ENCODE assay signal across 1 cellular context in the genomic region with DNA sequence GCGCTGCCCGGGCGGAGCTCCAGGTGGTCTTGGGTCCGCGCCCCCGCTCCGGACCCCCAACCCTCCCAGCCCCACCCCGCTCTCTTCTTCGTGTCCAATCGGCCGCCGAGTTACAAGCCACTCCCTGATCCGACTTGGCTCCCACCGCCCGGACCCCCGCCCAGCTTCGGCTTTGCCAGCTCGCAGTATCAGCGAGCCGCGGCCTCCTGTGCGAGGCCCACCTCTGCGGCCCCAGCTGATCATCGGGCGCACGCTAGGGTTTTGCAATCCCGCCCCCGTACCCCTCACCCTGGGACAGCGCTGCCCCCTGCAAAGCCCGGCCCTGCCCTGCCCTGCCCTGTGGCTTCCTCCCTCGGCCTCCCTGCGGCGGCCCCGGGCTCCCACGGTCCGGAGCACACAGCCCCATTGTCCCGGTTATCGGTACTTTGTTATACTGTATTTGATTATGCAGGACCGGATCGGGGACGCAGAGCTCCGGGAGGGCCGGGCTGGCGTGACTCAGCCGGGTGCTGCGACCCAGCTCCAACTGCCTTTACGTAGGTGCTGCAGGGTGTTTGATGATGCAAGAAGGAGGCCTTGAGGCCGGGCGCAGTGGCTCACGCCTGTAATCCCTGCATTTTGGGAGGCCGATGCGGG.
TF ChIP-seq lines count a peak whose summit lies in the region.

No MANE protein-coding gene starts in this region.

TF ChIP-seq in WTC11, 78 proteins besides CTCF, POLR2A, EP300 and RAD21 (continued from another document and continues in another):
- TF ChIP-seq, protein P1, sequence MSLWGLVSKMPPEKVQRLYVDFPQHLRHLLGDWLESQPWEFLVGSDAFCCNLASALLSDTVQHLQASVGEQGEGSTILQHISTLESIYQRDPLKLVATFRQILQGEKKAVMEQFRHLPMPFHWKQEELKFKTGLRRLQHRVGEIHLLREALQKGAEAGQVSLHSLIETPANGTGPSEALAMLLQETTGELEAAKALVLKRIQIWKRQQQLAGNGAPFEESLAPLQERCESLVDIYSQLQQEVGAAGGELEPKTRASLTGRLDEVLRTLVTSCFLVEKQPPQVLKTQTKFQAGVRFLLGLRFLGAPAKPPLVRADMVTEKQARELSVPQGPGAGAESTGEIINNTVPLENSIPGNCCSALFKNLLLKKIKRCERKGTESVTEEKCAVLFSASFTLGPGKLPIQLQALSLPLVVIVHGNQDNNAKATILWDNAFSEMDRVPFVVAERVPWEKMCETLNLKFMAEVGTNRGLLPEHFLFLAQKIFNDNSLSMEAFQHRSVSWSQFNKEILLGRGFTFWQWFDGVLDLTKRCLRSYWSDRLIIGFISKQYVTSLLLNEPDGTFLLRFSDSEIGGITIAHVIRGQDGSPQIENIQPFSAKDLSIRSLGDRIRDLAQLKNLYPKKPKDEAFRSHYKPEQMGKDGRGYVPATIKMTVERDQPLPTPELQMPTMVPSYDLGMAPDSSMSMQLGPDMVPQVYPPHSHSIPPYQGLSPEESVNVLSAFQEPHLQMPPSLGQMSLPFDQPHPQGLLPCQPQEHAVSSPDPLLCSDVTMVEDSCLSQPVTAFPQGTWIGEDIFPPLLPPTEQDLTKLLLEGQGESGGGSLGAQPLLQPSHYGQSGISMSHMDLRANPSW (CRISPR knock-in tag; conservative IDR thresholded peaks at IDR 0.05; ENCODE audit: low read depth): no peak
- no peak for TF ChIP-seq SMAD4 (CRISPR knock-in tag; IDR thresholded peaks at IDR 0.05)
- peak; percentile 84 for TF ChIP-seq FOXP1 (CRISPR knock-in tag; IDR thresholded peaks at IDR 0.05; ENCODE audit: borderline replicate concordance)
- no peak for TF ChIP-seq ZNF425 (CRISPR knock-in tag; conservative IDR thresholded peaks at IDR 0.05)
- no peak for TF ChIP-seq ATF6 (CRISPR knock-in tag; IDR thresholded peaks at IDR 0.05)
- TF ChIP-seq TEAD1 (CRISPR knock-in tag; IDR thresholded peaks at IDR 0.05): 0 out of 2 replicates have a peak, but pooled peaks have one; percentile 11
- no peak for TF ChIP-seq TEAD4 (CRISPR knock-in tag; IDR thresholded peaks at IDR 0.05)
- TF ChIP-seq, protein P2, sequence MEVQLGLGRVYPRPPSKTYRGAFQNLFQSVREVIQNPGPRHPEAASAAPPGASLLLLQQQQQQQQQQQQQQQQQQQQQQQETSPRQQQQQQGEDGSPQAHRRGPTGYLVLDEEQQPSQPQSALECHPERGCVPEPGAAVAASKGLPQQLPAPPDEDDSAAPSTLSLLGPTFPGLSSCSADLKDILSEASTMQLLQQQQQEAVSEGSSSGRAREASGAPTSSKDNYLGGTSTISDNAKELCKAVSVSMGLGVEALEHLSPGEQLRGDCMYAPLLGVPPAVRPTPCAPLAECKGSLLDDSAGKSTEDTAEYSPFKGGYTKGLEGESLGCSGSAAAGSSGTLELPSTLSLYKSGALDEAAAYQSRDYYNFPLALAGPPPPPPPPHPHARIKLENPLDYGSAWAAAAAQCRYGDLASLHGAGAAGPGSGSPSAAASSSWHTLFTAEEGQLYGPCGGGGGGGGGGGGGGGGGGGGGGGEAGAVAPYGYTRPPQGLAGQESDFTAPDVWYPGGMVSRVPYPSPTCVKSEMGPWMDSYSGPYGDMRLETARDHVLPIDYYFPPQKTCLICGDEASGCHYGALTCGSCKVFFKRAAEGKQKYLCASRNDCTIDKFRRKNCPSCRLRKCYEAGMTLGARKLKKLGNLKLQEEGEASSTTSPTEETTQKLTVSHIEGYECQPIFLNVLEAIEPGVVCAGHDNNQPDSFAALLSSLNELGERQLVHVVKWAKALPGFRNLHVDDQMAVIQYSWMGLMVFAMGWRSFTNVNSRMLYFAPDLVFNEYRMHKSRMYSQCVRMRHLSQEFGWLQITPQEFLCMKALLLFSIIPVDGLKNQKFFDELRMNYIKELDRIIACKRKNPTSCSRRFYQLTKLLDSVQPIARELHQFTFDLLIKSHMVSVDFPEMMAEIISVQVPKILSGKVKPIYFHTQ (CRISPR knock-in tag; IDR thresholded peaks at IDR 0.05): no peak
- peak; percentile 64; the same call in 1 of the 2 replicates for TF ChIP-seq FOXP4 (CRISPR knock-in tag; IDR thresholded peaks at IDR 0.05)
- 0 out of 2 replicates have a peak, but pooled peaks have one; percentile 40 for TF ChIP-seq AFF4 (CRISPR knock-in tag; IDR thresholded peaks at IDR 0.05; ENCODE audit: borderline replicate concordance)
- TF ChIP-seq FOXK1 (CRISPR knock-in tag; IDR thresholded peaks at IDR 0.05): peak; percentile 51; the same call in 1 of the 2 replicates
- TF ChIP-seq E2F5 (CRISPR knock-in tag; IDR thresholded peaks at IDR 0.05): peak; percentile 60; the same call in 1 of the 2 replicates
- TF ChIP-seq PRDM15 (CRISPR knock-in tag; IDR thresholded peaks at IDR 0.05): no peak
- 0 out of 2 replicates have a peak, but pooled peaks have one; percentile 14 for TF ChIP-seq USF1 (CRISPR knock-in tag; IDR thresholded peaks at IDR 0.05)
- TF ChIP-seq JAZF1 (CRISPR knock-in tag; IDR thresholded peaks at IDR 0.05): no peak
- peak; percentile 79 for TF ChIP-seq ZNF423 (CRISPR knock-in tag; IDR thresholded peaks at IDR 0.05)
- no peak for TF ChIP-seq HMGA2 (CRISPR knock-in tag; IDR thresholded peaks at IDR 0.05)
- TF ChIP-seq USF2 (CRISPR knock-in tag; IDR thresholded peaks at IDR 0.05): no peak
- TF ChIP-seq GTF2I (CRISPR knock-in tag; conservative IDR thresholded peaks at IDR 0.05): no peak
- TF ChIP-seq, protein P3, sequence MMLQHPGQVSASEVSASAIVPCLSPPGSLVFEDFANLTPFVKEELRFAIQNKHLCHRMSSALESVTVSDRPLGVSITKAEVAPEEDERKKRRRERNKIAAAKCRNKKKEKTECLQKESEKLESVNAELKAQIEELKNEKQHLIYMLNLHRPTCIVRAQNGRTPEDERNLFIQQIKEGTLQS (CRISPR knock-in tag; conservative IDR thresholded peaks at IDR 0.05): peak; percentile 59; the same call in 1 of the 2 replicates
